Comparison of ENCODE assay signal across 1 cellular context in genomic region chr1:11052839-11053757, GRCh38.
A peak's percentile ranks its signal among the peaks of the same experiment; 100 is the strongest.
TF ChIP-seq lines count a peak whose summit lies in the region.

No MANE protein-coding gene starts in this region.

TF ChIP-seq in K562, 482 proteins besides CTCF, POLR2A, EP300 and RAD21 (continued from another document):
- TF ChIP-seq ZNF347 (CRISPR knock-in tag; IDR thresholded peaks at IDR 0.05; ENCODE audit: low read depth) (no peak), ZSCAN29 (IDR thresholded peaks at IDR 0.05) (no peak), TAF15 (IDR thresholded peaks at IDR 0.05; ENCODE audit: low read depth, low read length) (0 out of 2 replicates have a peak, but pooled peaks have one; percentile 16), SRSF1 (IDR thresholded peaks at IDR 0.05; ENCODE audit: low read depth, low read length) (peak; percentile 51; the same call in 1 of the 2 replicates), RBFOX2 (IDR thresholded peaks at IDR 0.05; ENCODE audit: low read depth, low read length) (peak; percentile 56; the same call in 1 of the 2 replicates), ZNF785 (CRISPR knock-in tag; IDR thresholded peaks at IDR 0.05) (no peak), RHOXF2B (CRISPR knock-in tag; conservative IDR thresholded peaks at IDR 0.05) (no peak)
- TF ChIP-seq, protein P1, sequence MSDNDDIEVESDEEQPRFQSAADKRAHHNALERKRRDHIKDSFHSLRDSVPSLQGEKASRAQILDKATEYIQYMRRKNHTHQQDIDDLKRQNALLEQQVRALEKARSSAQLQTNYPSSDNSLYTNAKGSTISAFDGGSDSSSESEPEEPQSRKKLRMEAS (CRISPR knock-in tag; IDR thresholded peaks at IDR 0.05), result peak; percentile 69
